In the genomic region with DNA sequence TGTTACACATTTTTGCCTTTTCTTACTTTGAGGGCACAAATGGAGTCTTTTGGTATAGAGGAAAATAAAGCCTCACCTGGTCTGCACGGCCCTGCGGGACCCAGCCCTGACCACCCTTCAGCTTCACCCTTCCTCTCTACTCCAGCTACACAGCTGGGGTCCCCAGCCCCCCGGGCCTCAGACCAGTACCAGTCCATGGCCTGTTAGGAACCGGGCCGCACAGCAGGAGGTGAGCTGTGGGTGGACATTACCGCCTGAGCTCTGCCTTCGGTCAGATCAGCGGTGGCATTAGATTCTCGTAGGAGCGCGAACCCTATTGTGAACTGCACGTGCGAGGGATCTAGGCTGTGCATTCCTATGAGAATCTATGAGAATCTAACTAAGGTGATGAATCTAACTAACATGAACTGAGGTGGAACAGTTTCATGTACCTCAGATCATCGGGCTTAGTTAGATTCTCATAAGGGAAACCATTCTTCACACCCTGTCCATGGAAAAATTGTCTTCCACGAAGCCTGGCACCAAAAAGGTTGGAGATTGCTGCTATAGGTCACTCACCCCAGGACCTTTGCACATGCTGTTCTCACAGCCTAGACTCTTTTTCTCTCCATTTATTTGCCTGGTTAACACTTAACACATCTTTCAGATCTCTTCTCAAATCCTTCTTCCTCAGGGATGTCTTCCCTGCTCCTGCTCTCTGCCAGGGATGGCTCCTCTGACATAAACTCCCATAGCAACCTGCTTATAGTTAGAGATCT, we compare ENCODE assay signal across 9 cellular contexts. TPM values are rescaled to one million over a fixed set of nuclear protein-coding genes. Genes with fewer than 3 reads are reported as not detected.
DNase-seq lines count a peak whose midpoint lies in the region; ATAC-seq and TF ChIP-seq lines count a peak whose summit lies in the region.
"Had no signal": no experiment of that assay in that cellular context is flagged by ENCODE, and none has a peak within 500 bp of the region (broad histone marks: within the 10 kb centered on the region; RNA-seq: fewer than 3 reads in every experiment).

No MANE protein-coding gene starts in this region.

- H3K4me1 ChIP-seq in Caco-2 (peaks cover 36% of the 10 kb centered on the region), gastroesophageal sphincter (peaks cover 4 to 93% (median 56%) of the 10 kb centered on the region in 3 donors), smooth muscle cell (ENCODE audit: low read depth) (peaks cover 71% of the 10 kb centered on the region)

- H3K27me3 Mint-ChIP-seq in Caco-2 (ENCODE audit: insufficient read depth, unreplicated experiment) (no peaks in the 10 kb centered on the region), T-helper 17 cell (no peaks in the 10 kb centered on the region)

- POLR2A ChIA-PET in Caco-2 (lab: Charles Lee), result no interaction called here
- POLR2A ChIA-PET in GM10248 (lab: Yijun Ruan, JAX), result no interaction called here

- H3K36me3 Mint-ChIP-seq in Caco-2 (ENCODE audit: insufficient read depth, unreplicated experiment) (no peaks in the 10 kb centered on the region), T-helper 17 cell (ENCODE audit: low read depth) (peaks cover 3% of the 10 kb centered on the region)

- WGBS in gastroesophageal sphincter (ENCODE audit: low coverage in 1 of 2), 2 donors, result 80 to 84% methylated on average over 1 to 3 of the region's 15 CpGs
- WGBS in smooth muscle cell (ENCODE audit: low lambda C conversion rate), result 96% methylated on average over 15 of the region's 15 CpGs

- H3K9me3 Mint-ChIP-seq in Caco-2 (ENCODE audit: unreplicated experiment), result no peaks in the 10 kb centered on the region

- H4K20me1 ChIP-seq in smooth muscle cell (ENCODE audit: low read depth), result peaks cover 5% of the 10 kb centered on the region

- H3K79me2 ChIP-seq in smooth muscle cell (ENCODE audit: low read depth), result peaks cover 72% of the 10 kb centered on the region

- intact Hi-C loops in Caco-2 (cut with micrococcal nuclease; ENCODE audit: unreplicated experiment), result no loop called here

- H3K9me3 ChIP-seq in Caco-2 (no peaks in the 10 kb centered on the region), T-helper 17 cell (ENCODE audit: control insufficient read depth, low read length, poor library complexity, severe bottlenecking) (no peaks in the 10 kb centered on the region), gastroesophageal sphincter (no peaks in the 10 kb centered on the region), smooth muscle cell (replicated peaks; ENCODE audit: low read depth) (no peaks in the 10 kb centered on the region)

- no peak for TF ChIP-seq POLR2A in gastroesophageal sphincter (IDR thresholded peaks at IDR 0.05)

- H3K4me3 Mint-ChIP-seq in Caco-2 (ENCODE audit: unreplicated experiment) (no peak overlapping the region), T-helper 17 cell (no peak overlapping the region)

- DNase-seq in Caco-2, result no peak
- no peak for DNase-seq in T-helper 17 cell
- no peak for DNase-seq in smooth muscle cell (lab: John Stamatoyannopoulos, UW; ENCODE audit: unreplicated experiment)
- DNase-seq in GM10248 (ENCODE audit: extremely low spot score), result no peak
- DNase-seq in DMS53 treated with DMSO at 0.1 percent for 48 hours (lab: John Stamatoyannopoulos, UW; ENCODE audit: unreplicated experiment), result no peak
- DNase-seq: DMS79 had no signal

- H3F3A ChIP-seq in smooth muscle cell (ENCODE audit: low read depth), result peaks cover 43% of the 10 kb centered on the region

- H3K36me3 ChIP-seq in Caco-2 (ENCODE audit: control insufficient read depth, insufficient read depth, low read length), result peaks cover 1% of the 10 kb centered on the region; the same call in 1 of the 2 replicates
- peaks cover 0 to 8% of the 10 kb centered on the region in 2 donors for H3K36me3 ChIP-seq in gastroesophageal sphincter
- H3K36me3 ChIP-seq in smooth muscle cell (ENCODE audit: low read depth), result no peaks in the 10 kb centered on the region

- H3K27ac Mint-ChIP-seq in Caco-2 (ENCODE audit: unreplicated experiment) (peak overlapping the region; percentile 28), T-helper 17 cell (peak overlapping the region; percentile 96)

- BruUV-seq in Caco-2 (replicated peaks; lab: Mats Ljungman, UMichigan), result no TSS peak

- H3K4me1 Mint-ChIP-seq in Caco-2 (ENCODE audit: low read depth, unreplicated experiment) (peaks cover 24% of the 10 kb centered on the region), T-helper 17 cell (peaks cover 53% of the 10 kb centered on the region)

- no peak for TF ChIP-seq CTCF in Caco-2 (IDR thresholded peaks at IDR 0.05; ENCODE audit: insufficient read depth in 1 of 2, low read depth in 1 of 2, low read length in 1 of 2, severe bottlenecking in 1 of 2, unreplicated experiment in 1 of 2)
- no peak for TF ChIP-seq CTCF in gastroesophageal sphincter (IDR thresholded peaks at IDR 0.05)
- no peak for TF ChIP-seq CTCF in smooth muscle cell (IDR thresholded peaks at IDR 0.05; ENCODE audit: borderline replicate concordance, insufficient read depth, poor library complexity, severe bottlenecking)
- TF ChIP-seq CTCF in GM10248 (IDR thresholded peaks at IDR 0.05; ENCODE audit: control extremely low read depth, extremely low read depth, low read depth, missing control alignments), result no peak

- H3K27ac ChIP-seq in gastroesophageal sphincter, result peak overlapping the region in 3 of 4 donors; percentile 86 to 94 (median 87)
- H3K27ac ChIP-seq in smooth muscle cell (ENCODE audit: low read depth), result peak overlapping the region; percentile 94

- no peak for ATAC-seq in T-helper 17 cell
- no peak for ATAC-seq in gastroesophageal sphincter
- ATAC-seq in HG03442 (IDR thresholded peaks at IDR 0.05; ENCODE audit: unreplicated experiment), result no peak
- no peak for ATAC-seq in GM21381 (IDR thresholded peaks at IDR 0.05; ENCODE audit: unreplicated experiment)

- H3K27me3 ChIP-seq in Caco-2 (replicated peaks; ENCODE audit: control insufficient read depth, insufficient read depth, low read length) (no peaks in the 10 kb centered on the region), gastroesophageal sphincter (no peaks in the 10 kb centered on the region), smooth muscle cell (ENCODE audit: low read depth) (no peaks in the 10 kb centered on the region)

- no peak for TF ChIP-seq EP300 in gastroesophageal sphincter (IDR thresholded peaks at IDR 0.05)

- CTCF ChIA-PET in Caco-2 (lab: Charles Lee) (interaction anchor here (0.6 to 1.7 kb wide), 2 partner anchors 10 to 76 kb away, joined by 3 to 4 read pairs; no protein-coding TSS in a partner anchor), GM10248 (lab: Yijun Ruan, JAX) (interaction anchor here (1.3 to 7.2 kb wide), 4 partner anchors 8 to 58 kb away, joined by 4 to 95 read pairs (median 26); no protein-coding TSS in a partner anchor)

- no peak overlapping the region for H3K4me2 ChIP-seq in smooth muscle cell

- H3K9ac ChIP-seq in smooth muscle cell (ENCODE audit: low read depth), result no peak overlapping the region

- no peak overlapping the region for H3K4me3 ChIP-seq in Caco-2 (ENCODE audit: low read depth, low read length)
- H3K4me3 ChIP-seq in gastroesophageal sphincter, result no peak overlapping the region
- H3K4me3 ChIP-seq in smooth muscle cell, result no peak overlapping the region

- no peak overlapping the region for H2AFZ ChIP-seq in smooth muscle cell (ENCODE audit: low read depth)

RNA-seq across cellular contexts. Expression of gene ECE1, which starts 37.5 kb away (rescaled TPM):
- total RNA-seq in Caco-2 (2022) (49.6 and 50.2 TPM in 2 replicates), T-helper 17 cell (100 to 1,000 TPM; 116 to 117 TPM), gastroesophageal sphincter (10 to 100 TPM; 68.3 to 94.7 (median 69.9) TPM), smooth muscle cell (63.8 and 129 TPM in 2 replicates)
- polyA plus RNA-seq in smooth muscle cell, result 101 and 108 TPM in 2 replicates
